In the genomic region with DNA sequence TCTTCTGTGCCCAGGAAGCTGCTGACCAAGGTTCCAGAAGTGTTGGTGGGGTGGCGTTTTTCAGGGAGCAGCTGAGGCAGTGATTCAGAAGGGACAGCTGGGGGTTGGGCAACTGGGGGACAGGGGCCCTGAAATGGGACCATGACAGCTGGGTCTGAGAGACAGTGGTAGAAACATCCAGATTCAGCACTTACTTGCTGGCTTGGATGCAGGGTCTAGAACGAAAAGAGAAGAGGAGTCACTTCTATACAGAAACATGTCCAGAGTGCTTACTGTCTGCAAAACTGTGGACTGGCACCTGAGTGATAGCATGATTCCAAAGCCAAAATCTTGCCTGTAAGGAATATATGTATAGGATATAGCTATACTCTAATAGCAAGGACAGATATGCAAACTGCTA, we compare ENCODE assay signal across 14 cellular contexts. TPM values are rescaled to one million over a fixed set of nuclear protein-coding genes. Genes with fewer than 3 reads are reported as not detected.
"Had no signal": no experiment of that assay in that cellular context is flagged by ENCODE, and none has a peak within 500 bp of the region (broad histone marks: within the 10 kb centered on the region; RNA-seq: fewer than 3 reads in every experiment).

No MANE protein-coding gene starts in this region.

RNA-seq across cellular contexts. Expression of gene UGT1A1, which starts 14.2 kb away (rescaled TPM):
- total RNA-seq: dermis microvascular lymphatic vessel endothelial cell, endodermal cell, glomerular endothelial cell, heart right ventricle, left ventricle myocardium inferior, lung microvascular endothelial cell, mesothelial cell of epicardium, myocyte had no signal
- polyA plus RNA-seq: heart right ventricle, immature natural killer cell had no signal

RNA-seq across cellular contexts. Expression of gene UGT1A3, which starts 17.0 kb away (rescaled TPM):
- total RNA-seq: dermis microvascular lymphatic vessel endothelial cell, endodermal cell, glomerular endothelial cell, heart right ventricle, left ventricle myocardium inferior, lower lobe of right lung, lung microvascular endothelial cell, mesenteric fat pad, mesothelial cell of epicardium, myocyte had no signal
- polyA plus RNA-seq: heart right ventricle, immature natural killer cell had no signal

RNA-seq across cellular contexts. Expression of gene UGT1A4, which starts 27.3 kb away (rescaled TPM):
- total RNA-seq: dermis microvascular lymphatic vessel endothelial cell, endodermal cell, heart right ventricle, left ventricle myocardium inferior, lower lobe of right lung, lung microvascular endothelial cell, mesenteric fat pad, mesothelial cell of epicardium, myocyte had no signal
- polyA plus RNA-seq: heart right ventricle, immature natural killer cell had no signal

RNA-seq across cellular contexts. Expression of gene MROH2A, which starts 32.3 kb away (rescaled TPM):
- total RNA-seq: colonic mucosa, dermis microvascular lymphatic vessel endothelial cell, endodermal cell, gastrocnemius medialis, glomerular endothelial cell, heart right ventricle, kidney, left ventricle myocardium inferior, lower lobe of right lung, lung microvascular endothelial cell, mesenteric fat pad, mesothelial cell of epicardium, myocyte had no signal
- polyA plus RNA-seq: heart right ventricle, immature natural killer cell had no signal

RNA-seq across cellular contexts. Expression of gene UGT1A5, which starts 33.1 kb away (rescaled TPM):
- total RNA-seq: dermis microvascular lymphatic vessel endothelial cell, endodermal cell, gastrocnemius medialis, glomerular endothelial cell, heart right ventricle, left ventricle myocardium inferior, lung microvascular endothelial cell, mesenteric fat pad, mesothelial cell of epicardium, myocyte had no signal
- polyA plus RNA-seq: heart right ventricle, immature natural killer cell had no signal
